Comparison of ENCODE assay signal across 18 cellular contexts in genomic region chr9:105151686-105151995, GRCh38.
"Had no signal": no experiment of that assay in that cellular context is flagged by ENCODE, and none has a peak within 500 bp of the region (broad histone marks: within the 10 kb centered on the region; RNA-seq: fewer than 3 reads in every experiment).

No MANE protein-coding gene starts in this region.

- DNase-seq: activated CD4-positive, alpha-beta T cell treated with anti-CD3 and anti-CD28 coated beads, Interleukin-2, amount 10 ng/mL, durations not matched to agents 7 days and 5 days; activated CD4-positive, CD25-positive, alpha-beta regulatory T cell; activated CD8-positive, alpha-beta T cell treated with anti-CD3 and anti-CD28 coated beads, Interleukin-2, amount 10 ng/mL, durations not matched to agents 7 days and 5 days; activated effector memory CD4-positive, alpha-beta T cell treated with anti-CD3 and anti-CD28 coated beads, Interleukin-2, amount 50 U/mL, for 16 hours; activated naive CD4-positive, alpha-beta T cell treated with anti-CD3 and anti-CD28 coated beads, Interleukin-2, amount 50 U/mL, for 16 hours; activated T-cell treated with anti-CD3 and anti-CD28 coated beads, Interleukin-2, amount 50 U/mL, for 48 hours; aorta; heart left ventricle; left ventricle myocardium inferior; stimulated activated CD4-positive, alpha-beta T cell treated with anti-CD3 and anti-CD28 coated beads, Interleukin-4, amount 100 ng/mL, for 24 hours; T-helper 1 cell; T-helper 9 cell; testis; upper lobe of left lung had no signal

- H3K9me3 Mint-ChIP-seq: activated CD4-positive, alpha-beta T cell treated with anti-CD3 and anti-CD28 coated beads, Interleukin-2, amount 10 ng/mL, durations not matched to agents 7 days and 5 days; stimulated activated memory B cell treated with anti-CD40 and anti-IgM and Interleukin-4, amounts not matched to agents 10 μg/mL and 1 μg/mL and 100 μg/mL, for 72 hours had no signal

- H3K27me3 Mint-ChIP-seq: stimulated activated memory B cell treated with anti-CD40 and anti-IgM and Interleukin-4, amounts not matched to agents 10 μg/mL and 1 μg/mL and 100 μg/mL, for 72 hours had no signal

- H3K4me3 Mint-ChIP-seq: activated CD4-positive, alpha-beta T cell treated with anti-CD3 and anti-CD28 coated beads, Interleukin-2, amount 10 ng/mL, durations not matched to agents 7 days and 5 days; activated CD8-positive, alpha-beta T cell treated with anti-CD3 and anti-CD28 coated beads, Interleukin-2, amount 10 ng/mL, durations not matched to agents 7 days and 5 days; stimulated activated memory B cell treated with anti-CD40 and anti-IgM and Interleukin-4, amounts not matched to agents 10 μg/mL and 1 μg/mL and 100 μg/mL, for 72 hours had no signal

- H3K36me3 Mint-ChIP-seq: stimulated activated memory B cell treated with anti-CD40 and anti-IgM and Interleukin-4, amounts not matched to agents 10 μg/mL and 1 μg/mL and 100 μg/mL, for 72 hours had no signal

- H3K4me1 Mint-ChIP-seq: activated CD4-positive, alpha-beta T cell treated with anti-CD3 and anti-CD28 coated beads, Interleukin-2, amount 10 ng/mL, durations not matched to agents 7 days and 5 days had no signal

- ATAC-seq: activated CD8-positive, alpha-beta T cell treated with anti-CD3 and anti-CD28 coated beads, Interleukin-2, amount 10 ng/mL, durations not matched to agents 7 days and 5 days; esophagus mucosa; gastroesophageal sphincter; heart left ventricle; sciatic nerve had no signal

- H3K27ac Mint-ChIP-seq: activated CD4-positive, alpha-beta T cell treated with anti-CD3 and anti-CD28 coated beads, Interleukin-2, amount 10 ng/mL, durations not matched to agents 7 days and 5 days; activated CD8-positive, alpha-beta T cell treated with anti-CD3 and anti-CD28 coated beads, Interleukin-2, amount 10 ng/mL, durations not matched to agents 7 days and 5 days; stimulated activated memory B cell treated with anti-CD40 and anti-IgM and Interleukin-4, amounts not matched to agents 10 μg/mL and 1 μg/mL and 100 μg/mL, for 72 hours had no signal
